Comparison of ENCODE assay signal across 2 cellular contexts in genomic region chr17:82503728-82504308, GRCh38.
TF ChIP-seq lines count a peak whose summit lies in the region.

No MANE protein-coding gene starts in this region.

TF ChIP-seq in A549, 52 proteins besides CTCF, POLR2A, EP300 and RAD21:
- TF ChIP-seq TP53 (CRISPR knock-in tag; IDR thresholded peaks at IDR 0.05), result no peak
- no peak for TF ChIP-seq RNF2 (IDR thresholded peaks at IDR 0.05; ENCODE audit: borderline replicate concordance, low read depth)
- no peak for TF ChIP-seq KDM5A (IDR thresholded peaks at IDR 0.05)
- TF ChIP-seq PHF8 (IDR thresholded peaks at IDR 0.05; ENCODE audit: borderline replicate concordance, low read depth), result no peak
- TF ChIP-seq RCOR1 (IDR thresholded peaks at IDR 0.05; ENCODE audit: low read depth, low read length), result no peak

TF ChIP-seq in H1, 55 proteins besides CTCF, POLR2A, EP300 and RAD21:
- TF ChIP-seq GTF2F1 (IDR thresholded peaks at IDR 0.05; ENCODE audit: borderline replicate concordance, low read depth, low read length) (no peak), TCF12 (IDR thresholded peaks at IDR 0.05; ENCODE audit: low read depth, low read length) (no peak), RBBP5 (IDR thresholded peaks at IDR 0.05; ENCODE audit: borderline replicate concordance, low read depth, low read length) (no peak), NRF1 (IDR thresholded peaks at IDR 0.05; ENCODE audit: low read depth, low read length) (no peak), FOSL1 (IDR thresholded peaks at IDR 0.05; ENCODE audit: insufficient read depth, low read depth, low read length) (no peak), SUZ12 (IDR thresholded peaks at IDR 0.05; ENCODE audit: low read length) (no peak), JUN (IDR thresholded peaks at IDR 0.05; ENCODE audit: low read depth, low read length) (no peak), CHD1 (IDR thresholded peaks at IDR 0.05; ENCODE audit: low read depth, low read length) (no peak), KDM4A (IDR thresholded peaks at IDR 0.05; ENCODE audit: low read depth, low read length, severe bottlenecking) (no peak)
